21 cellular contexts compared by ENCODE assay signal in genomic region chr4:58166496-58166895, GRCh38.
"Had no signal": no experiment of that assay in that cellular context is flagged by ENCODE, and none has a peak within 500 bp of the region (broad histone marks: within the 10 kb centered on the region; RNA-seq: fewer than 3 reads in every experiment).

No MANE protein-coding gene starts in this region.

- DNase-seq: activated CD4-positive, alpha-beta T cell treated with anti-CD3 and anti-CD28 coated beads for 1 hour; activated CD8-positive, alpha-beta memory T cell treated with anti-CD3 and anti-CD28 coated beads for 24 hours; activated CD8-positive, alpha-beta memory T cell treated with anti-CD3 and anti-CD28 coated beads, Interleukin-2, amount 50 U/mL, for 48 hours; activated effector memory CD4-positive, alpha-beta T cell treated with Interleukin-2 at 50 U/mL for 16 hours; activated naive CD4-positive, alpha-beta T cell treated with anti-CD3 and anti-CD28 coated beads, Interleukin-2, amount 50 U/mL, for 16 hours; activated T-cell treated with anti-CD3 and anti-CD28 coated beads, Interleukin-2, amount 50 U/mL, for 48 hours; brain microvascular endothelial cell; cortex of kidney; erythroblast; foreskin melanocyte; glutamatergic neuron; hippocampal formation; mammary epithelial cell; midbrain; occipital lobe; posterior cingulate gyrus; sigmoid colon; stimulated activated CD4-positive, alpha-beta T cell treated with anti-CD3 and anti-CD28 coated beads, Interleukin-4, amount 100 ng/mL, for 24 hours; testis; upper lobe of left lung; WERI-Rb-1 had no signal
